In the genomic region with DNA sequence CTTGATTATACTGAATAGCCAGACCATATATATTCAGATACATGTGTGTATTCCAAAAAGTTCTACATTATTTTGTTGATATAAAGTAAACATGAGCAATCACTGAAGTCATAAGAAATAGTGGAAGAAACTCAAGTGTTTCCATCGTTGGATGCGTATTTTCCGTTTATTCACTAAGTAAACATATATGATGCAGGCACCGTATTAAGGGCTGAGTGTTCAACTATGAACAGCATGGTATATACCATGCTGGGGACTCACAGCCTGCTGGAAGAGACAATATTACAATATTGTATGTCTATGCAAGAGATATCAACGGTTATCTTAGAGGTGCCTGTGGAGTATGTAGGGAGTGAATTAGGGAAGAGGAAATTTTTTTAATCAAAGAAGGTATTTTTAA, we compare ENCODE assay signal across 8 cellular contexts. TPM values are rescaled to one million over a fixed set of nuclear protein-coding genes. Genes with fewer than 3 reads are reported as not detected.
A peak's percentile ranks its signal among the peaks of the same experiment; 100 is the strongest.
DNase-seq lines count a peak whose midpoint lies in the region; ATAC-seq and TF ChIP-seq lines count a peak whose summit lies in the region.

No MANE protein-coding gene starts in this region.

- BruUV-seq in mammary epithelial cell (replicated peaks; lab: Mats Ljungman, UMichigan), result no TSS peak

- ATAC-seq in naive B cell (ENCODE audit: low read depth in 2 of 2), result no peak
- ATAC-seq in GM21381 (IDR thresholded peaks at IDR 0.05; ENCODE audit: unreplicated experiment), result no peak
- no peak for ATAC-seq in HG03135 (IDR thresholded peaks at IDR 0.05; ENCODE audit: unreplicated experiment)

- CTCF ChIA-PET in mammary epithelial cell (lab: Charles Lee; ENCODE audit: low non-redundant PET), result no interaction called here

- H3K36me3 ChIP-seq in BLaER1 treated with 17β-estradiol and CSF1 and Interleukin-3, amounts not matched to agents 10 nM and 100 nM, result peaks cover 15 to 43% (median 32%) of the 10 kb centered on the region in 11 experiments
- peaks cover 3% of the 10 kb centered on the region for H3K36me3 ChIP-seq in mammary epithelial cell (ENCODE audit: insufficient read depth, low read length)

- peaks cover 25 to 45% (median 40%) of the 10 kb centered on the region in 3 donors for H3K4me1 Mint-ChIP-seq in naive B cell

- no peak overlapping the region for H2AFZ ChIP-seq in mammary epithelial cell (ENCODE audit: low read depth, low read length)

- intact Hi-C loops in mammary epithelial cell (cut with micrococcal nuclease), result loop anchor here (10.0 kb wide), 2 partner anchors 144 to 216 kb away; a partner anchor contains a TSS

- peak overlapping the region; percentile 69 to 93 (median 79) for H3K4me2 ChIP-seq in BLaER1 treated with 17β-estradiol and CSF1 and Interleukin-3, amounts not matched to agents 10 nM and 100 nM
- H3K4me2 ChIP-seq in mammary epithelial cell (ENCODE audit: insufficient read depth, low read depth, low read length), result peak overlapping the region; percentile 89

- H4K20me1 ChIP-seq in BLaER1 treated with 17β-estradiol and CSF1 and Interleukin-3, amounts not matched to agents 10 nM and 100 nM, result peaks cover 0 to 29% (median 6%) of the 10 kb centered on the region in 11 experiments; a peak in 9 of 22 replicates
- H4K20me1 ChIP-seq in mammary epithelial cell (ENCODE audit: insufficient read depth, low read length), result no peaks in the 10 kb centered on the region

- peaks cover 39% of the 10 kb centered on the region for H3K79me2 ChIP-seq in mammary epithelial cell (ENCODE audit: insufficient read depth, low read length)

- peaks cover 3 to 31% (median 14%) of the 10 kb centered on the region in 10 experiments; a peak in 17 of 20 replicates for H3K4me1 ChIP-seq in BLaER1 treated with 17β-estradiol and CSF1 and Interleukin-3, amounts not matched to agents 10 nM and 100 nM
- H3K4me1 ChIP-seq in mammary epithelial cell (ENCODE audit: insufficient read depth, low read length), result peaks cover 5% of the 10 kb centered on the region

- peaks cover 8 to 11% of the 10 kb centered on the region in 2 donors for H3K36me3 Mint-ChIP-seq in naive B cell

- no peaks in the 10 kb centered on the region for H3K27me3 ChIP-seq in BLaER1 treated with 17β-estradiol and CSF1 and Interleukin-3, amounts not matched to agents 10 nM and 100 nM
- no peaks in the 10 kb centered on the region for H3K27me3 ChIP-seq in mammary epithelial cell (ENCODE audit: insufficient read depth, low read length)

- H3K9me3 Mint-ChIP-seq in naive B cell, result no peaks in the 10 kb centered on the region

- H3K4me3 ChIP-seq in BLaER1 treated with 17β-estradiol and CSF1 and Interleukin-3, amounts not matched to agents 10 nM and 100 nM, result peak overlapping the region; percentile 69 to 87 (median 78)
- peak overlapping the region; percentile 73 for H3K4me3 ChIP-seq in Jurkat, Clone E6-1 (ENCODE audit: low read length)
- H3K4me3 ChIP-seq in mammary epithelial cell (replicated peaks in 1 of 3; ENCODE audit: insufficient read depth in 1 of 3, low read depth in 2 of 3, low read length in 3 of 3), result peak overlapping the region; percentile 65 to 100 (median 97)

- peak overlapping the region; percentile 90 to 100 (median 98) for H3K4me3 Mint-ChIP-seq in naive B cell

- TF ChIP-seq CTCF in mammary epithelial cell (conservative IDR thresholded peaks at IDR 0.05 in 1 of 2, IDR thresholded peaks at IDR 0.05 in 1 of 2; ENCODE audit: extremely low read depth in 1 of 2, insufficient read depth in 1 of 2, low read depth in 1 of 2, low read length in 2 of 2), result no peak

- 93% methylated on average over 5 of the region's 5 CpGs for WGBS in mammary epithelial cell (ENCODE audit: low coverage, missing lambda C conversion rate)

- H3K27ac Mint-ChIP-seq in naive B cell, result peak overlapping the region in 5 of 6 donors; percentile 1 to 99 (median 97)

- dilution Hi-C loops in mammary epithelial cell (cut with HindIII; ENCODE audit: low sequenced_read_pairs), result no loop called here

- peak overlapping the region; percentile 84 to 95 (median 90); a peak in 19 of 22 replicates for H3K27ac ChIP-seq in BLaER1 treated with 17β-estradiol and CSF1 and Interleukin-3, amounts not matched to agents 10 nM and 100 nM
- H3K27ac ChIP-seq in mammary epithelial cell (ENCODE audit: insufficient read depth, low read depth, low read length), result peak overlapping the region; percentile 90

- no peak for DNase-seq in Jurkat, Clone E6-1 (ENCODE audit: low read depth, low spot score)
- no peak for DNase-seq in mammary epithelial cell
- no peak for DNase-seq in naive B cell
- DNase-seq in mucosa of gallbladder (ENCODE audit: low spot score), result no peak
- DNase-seq in HuH-7.5 (ENCODE audit: low spot score), result no peak

- H3K9me3 ChIP-seq in BLaER1 treated with 17β-estradiol and CSF1 and Interleukin-3, amounts not matched to agents 10 nM and 100 nM (replicated peaks in 1 of 11), result no peaks in the 10 kb centered on the region
- H3K9me3 ChIP-seq in mammary epithelial cell (replicated peaks; ENCODE audit: insufficient read depth, low read length), result no peaks in the 10 kb centered on the region

- peak overlapping the region; percentile 84 to 95 (median 88); a peak in 19 of 22 replicates for H3K9ac ChIP-seq in BLaER1 treated with 17β-estradiol and CSF1 and Interleukin-3, amounts not matched to agents 10 nM and 100 nM
- peak overlapping the region; percentile 99 for H3K9ac ChIP-seq in mammary epithelial cell (ENCODE audit: insufficient read depth, low read length)

- H3K27me3 Mint-ChIP-seq in naive B cell, result peaks cover 3 to 10% (median 7%) of the 10 kb centered on the region in 3 donors

- in situ Hi-C loops in mammary epithelial cell (cut with MboI; ENCODE audit: low sequenced_read_pairs in 2 of 2), result no loop called here

RNA-seq across cellular contexts. Expression of a gene that starts 1.2 kb away (rescaled TPM):
- 9.3 TPM for polyA plus RNA-seq in Jurkat, Clone E6-1 (2012; ENCODE audit: insufficient read depth, insufficient read length)
- total RNA-seq in mammary epithelial cell (10 to 100 TPM; 17.7 to 21.8 TPM), mucosa of gallbladder (26.4 TPM)
- polyA plus RNA-seq in mammary epithelial cell (11.4 TPM), naive B cell (ENCODE audit: low read depth in 6 of 6) (10 to 100 TPM; 21.8 to 35.5 (median 26.4) TPM)
- polyA minus RNA-seq in mammary epithelial cell, result 6.0 TPM
